In the genomic region with DNA sequence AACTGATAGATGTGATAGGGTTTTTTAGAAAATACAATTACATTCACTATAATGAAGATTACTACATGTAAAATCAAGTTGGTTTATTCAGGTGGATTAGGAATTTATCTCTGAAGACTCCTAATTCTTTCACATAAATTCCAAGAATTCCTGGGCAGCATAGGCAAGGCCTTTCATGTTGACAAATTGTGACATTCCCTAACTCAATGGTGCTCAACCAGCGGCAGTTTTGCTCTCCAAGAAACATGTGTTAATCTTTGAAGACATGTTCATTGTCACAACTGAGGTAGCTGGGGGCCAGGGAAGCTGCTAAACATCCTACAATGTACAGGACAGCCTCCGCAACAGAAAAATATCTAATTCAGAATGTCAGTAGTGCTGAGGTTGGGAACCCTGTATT, we compare ENCODE assay signal across 1 cellular context.
TF ChIP-seq lines count a peak whose summit lies in the region.

No MANE protein-coding gene starts in this region.

TF ChIP-seq in HepG2, 621 proteins besides CTCF, POLR2A, EP300 and RAD21:
- TF ChIP-seq, protein P1, sequence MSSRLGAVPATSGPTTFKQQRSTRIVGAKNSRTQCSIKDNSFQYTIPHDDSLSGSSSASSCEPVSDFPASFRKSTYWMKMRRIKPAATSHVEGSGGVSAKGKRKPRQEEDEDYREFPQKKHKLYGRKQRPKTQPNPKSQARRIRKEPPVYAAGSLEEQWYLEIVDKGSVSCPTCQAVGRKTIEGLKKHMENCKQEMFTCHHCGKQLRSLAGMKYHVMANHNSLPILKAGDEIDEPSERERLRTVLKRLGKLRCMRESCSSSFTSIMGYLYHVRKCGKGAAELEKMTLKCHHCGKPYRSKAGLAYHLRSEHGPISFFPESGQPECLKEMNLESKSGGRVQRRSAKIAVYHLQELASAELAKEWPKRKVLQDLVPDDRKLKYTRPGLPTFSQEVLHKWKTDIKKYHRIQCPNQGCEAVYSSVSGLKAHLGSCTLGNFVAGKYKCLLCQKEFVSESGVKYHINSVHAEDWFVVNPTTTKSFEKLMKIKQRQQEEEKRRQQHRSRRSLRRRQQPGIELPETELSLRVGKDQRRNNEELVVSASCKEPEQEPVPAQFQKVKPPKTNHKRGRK (CRISPR knock-in tag; IDR thresholded peaks at IDR 0.05) = no peak
- TF ChIP-seq KDM4B (CRISPR knock-in tag; IDR thresholded peaks at IDR 0.05) = no peak
- TF ChIP-seq BCL6 (CRISPR knock-in tag; IDR thresholded peaks at IDR 0.05) = 0 out of 2 replicates have a peak, but pooled peaks have one; percentile 29
